1 cellular context compared by ENCODE assay signal in genomic region chr20:17678295-17678694, GRCh38.
A peak's percentile ranks its signal among the peaks of the same experiment; 100 is the strongest.
TF ChIP-seq lines count a peak whose summit lies in the region.

No MANE protein-coding gene starts in this region.

TF ChIP-seq in HepG2, 621 proteins besides CTCF, POLR2A, EP300 and RAD21:
- TF ChIP-seq SOX13 (IDR thresholded peaks at IDR 0.05) (no peak), SOX13 (CRISPR knock-in tag; conservative IDR thresholded peaks at IDR 0.05 in 1 of 2, IDR thresholded peaks at IDR 0.05 in 1 of 2) (0 out of 4 replicates have a peak, but pooled peaks of 1 of the 2 experiments have one; percentile 14), SRSF1 (optimal IDR thresholded peaks at IDR 0.05; ENCODE audit: low read depth, low read length) (no peak), RBFOX2 (IDR thresholded peaks at IDR 0.05; ENCODE audit: low read depth, low read length) (peak; percentile 42), PAWR (CRISPR knock-in tag; IDR thresholded peaks at IDR 0.05; ENCODE audit: borderline replicate concordance) (no peak), RARA (CRISPR knock-in tag; IDR thresholded peaks at IDR 0.05) (peak; percentile 46; the same call in 1 of the 2 replicates), POLR2G (IDR thresholded peaks at IDR 0.05; ENCODE audit: low read depth, low read length) (peak; percentile 28), PRDM15 (CRISPR knock-in tag; IDR thresholded peaks at IDR 0.05) (no peak), SAP130 (CRISPR knock-in tag; IDR thresholded peaks at IDR 0.05; ENCODE audit: low read depth) (0 out of 2 replicates have a peak, but pooled peaks have one; percentile 7), ZNF547 (CRISPR knock-in tag; IDR thresholded peaks at IDR 0.05) (no peak), TEAD3 (CRISPR knock-in tag; optimal IDR thresholded peaks at IDR 0.05; ENCODE audit: borderline replicate concordance) (peak; percentile 37), GFI1 (CRISPR knock-in tag; IDR thresholded peaks at IDR 0.05; ENCODE audit: borderline replicate concordance) (0 out of 2 replicates have a peak, but pooled peaks have one; percentile 21), BCL6 (CRISPR knock-in tag; IDR thresholded peaks at IDR 0.05) (peak; percentile 97), AGO2 (optimal IDR thresholded peaks at IDR 0.05; ENCODE audit: low read depth, low read length) (peak; percentile 40), RBM22 (optimal IDR thresholded peaks at IDR 0.05; ENCODE audit: low read length) (peak; percentile 13), ZBTB34 (CRISPR knock-in tag; IDR thresholded peaks at IDR 0.05) (no peak), HMGA1 (CRISPR knock-in tag; conservative IDR thresholded peaks at IDR 0.05) (no peak), MBD4 (IDR thresholded peaks at IDR 0.05; ENCODE audit: borderline replicate concordance, low read length) (peak; percentile 56; the same call in 1 of the 2 replicates), PATZ1 (CRISPR knock-in tag; IDR thresholded peaks at IDR 0.05) (0 out of 2 replicates have a peak, but pooled peaks have one; percentile 30), ZNF710 (CRISPR knock-in tag; IDR thresholded peaks at IDR 0.05; ENCODE audit: borderline replicate concordance) (no peak), POLR2AphosphoS5 (IDR thresholded peaks at IDR 0.05; ENCODE audit: low read depth, low read length) (peak; percentile 13; the same call in 1 of the 2 replicates), ZNF597 (CRISPR knock-in tag; IDR thresholded peaks at IDR 0.05) (no peak)
TF ChIP-seq in HepG2: peak in this region for 13.
